Comparison of ENCODE assay signal across 10 cellular contexts in the genomic region with DNA sequence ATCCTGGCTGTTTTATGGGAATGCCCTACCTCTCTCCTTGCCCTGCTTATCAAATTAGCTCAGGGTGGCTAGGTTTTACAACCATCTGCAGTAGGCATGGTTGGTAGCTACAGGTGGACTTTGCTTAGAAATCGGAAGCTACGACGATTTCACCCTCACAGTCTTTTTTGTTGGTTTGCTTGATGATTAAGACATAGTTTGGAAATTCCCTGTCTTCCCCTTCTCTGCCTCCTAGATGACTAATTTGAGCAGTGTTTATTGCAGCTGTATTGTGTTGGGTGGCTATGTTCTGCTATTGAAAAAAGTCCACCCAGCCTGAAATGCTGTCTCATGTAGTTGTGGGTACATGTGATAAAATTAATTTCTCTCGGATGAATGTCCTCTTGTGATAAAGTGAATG. TPM values are rescaled to one million over a fixed set of nuclear protein-coding genes. Genes with fewer than 3 reads are reported as not detected.
DNase-seq lines count a peak whose midpoint lies in the region; ATAC-seq and TF ChIP-seq lines count a peak whose summit lies in the region.
"Had no signal": no experiment of that assay in that cellular context is flagged by ENCODE, and none has a peak within 500 bp of the region (broad histone marks: within the 10 kb centered on the region; RNA-seq: fewer than 3 reads in every experiment).

No MANE protein-coding gene starts in this region.

- peaks cover 4% of the 10 kb centered on the region for H3K27me3 Mint-ChIP-seq in activated naive CD8-positive, alpha-beta T cell treated with anti-CD3 and anti-CD28 coated beads, Interleukin-2, amount 10 ng/mL, durations not matched to agents 7 days and 5 days
- H3K27me3 Mint-ChIP-seq in naive thymus-derived CD4-positive, alpha-beta T cell: no peaks in the 10 kb centered on the region

- peak; percentile 75 for ATAC-seq in HG02678 (IDR thresholded peaks at IDR 0.05; ENCODE audit: unreplicated experiment)
- ATAC-seq in activated naive CD8-positive, alpha-beta T cell treated with anti-CD3 and anti-CD28 coated beads, Interleukin-2, amount 10 ng/mL, durations not matched to agents 7 days and 5 days (ENCODE audit: low read depth): no peak
- ATAC-seq in naive thymus-derived CD4-positive, alpha-beta T cell: peak; percentile 74

- H3K9me3 Mint-ChIP-seq in activated naive CD8-positive, alpha-beta T cell treated with anti-CD3 and anti-CD28 coated beads, Interleukin-2, amount 10 ng/mL, durations not matched to agents 7 days and 5 days: no peaks in the 10 kb centered on the region
- no peaks in the 10 kb centered on the region for H3K9me3 Mint-ChIP-seq in naive thymus-derived CD4-positive, alpha-beta T cell
- H3K9me3 Mint-ChIP-seq: nephron had no signal

- TF ChIP-seq CTCF in stomach (IDR thresholded peaks at IDR 0.05) (no peak), prostate gland (IDR thresholded peaks at IDR 0.05) (no peak)

- WGBS in stomach, 5 donors: 23 to 59% (median 36%) methylated on average over 4 of the region's 4 CpGs
- WGBS in prostate gland: 54% methylated on average over 4 of the region's 4 CpGs

- TF ChIP-seq EP300 in stomach (IDR thresholded peaks at IDR 0.05): no peak

- CTCF ChIA-PET in naive thymus-derived CD4-positive, alpha-beta T cell (lab: Charles Lee): interaction anchor here (0.9 kb wide), 1 partner anchor 31 kb away, joined by 3 read pairs; no protein-coding TSS in a partner anchor

- peaks cover 0 to 13% of the 10 kb centered on the region in 2 donors for H3K4me1 ChIP-seq in naive thymus-derived CD4-positive, alpha-beta T cell (ENCODE audit: control insufficient read depth in 2 of 2, insufficient read depth in 2 of 2, low read length in 2 of 2)
- H3K4me1 ChIP-seq in stomach (peaks cover 0 to 3% (median 0%) of the 10 kb centered on the region in 4 donors), prostate gland (replicated peaks) (no peaks in the 10 kb centered on the region)

- H3K4me3 Mint-ChIP-seq in activated naive CD8-positive, alpha-beta T cell treated with anti-CD3 and anti-CD28 coated beads, Interleukin-2, amount 10 ng/mL, durations not matched to agents 7 days and 5 days: peak overlapping the region; percentile 49
- H3K4me3 Mint-ChIP-seq in naive thymus-derived CD4-positive, alpha-beta T cell: peak overlapping the region in 7 of 10 donors; percentile 1 to 69 (median 58)
- H3K4me3 Mint-ChIP-seq: nephron had no signal

- no peaks in the 10 kb centered on the region for H3K36me3 ChIP-seq in naive thymus-derived CD4-positive, alpha-beta T cell (ENCODE audit: control insufficient read depth in 2 of 3, insufficient read depth in 3 of 3, low read length in 3 of 3)
- no peaks in the 10 kb centered on the region for H3K36me3 ChIP-seq in stomach
- H3K36me3 ChIP-seq in prostate gland: no peaks in the 10 kb centered on the region

- H3K36me3 Mint-ChIP-seq in activated naive CD8-positive, alpha-beta T cell treated with anti-CD3 and anti-CD28 coated beads, Interleukin-2, amount 10 ng/mL, durations not matched to agents 7 days and 5 days: peaks cover 1% of the 10 kb centered on the region
- peaks cover 0 to 11% (median 0%) of the 10 kb centered on the region in 5 donors for H3K36me3 Mint-ChIP-seq in naive thymus-derived CD4-positive, alpha-beta T cell

- no peak overlapping the region for H3K4me3 ChIP-seq in naive thymus-derived CD4-positive, alpha-beta T cell (ENCODE audit: low read length)
- H3K4me3 ChIP-seq in stomach (no peak overlapping the region), prostate gland (no peak overlapping the region)

- H3K27ac ChIP-seq in naive thymus-derived CD4-positive, alpha-beta T cell (ENCODE audit: low read depth, low read length): no peak overlapping the region
- H3K27ac ChIP-seq in stomach (peak overlapping the region in 2 of 5 donors; percentile 26 to 39), prostate gland (no peak overlapping the region)

- peak; percentile 59 for DNase-seq in GM04504 (ENCODE audit: low read depth)
- DNase-seq in activated naive CD8-positive, alpha-beta T cell treated with anti-CD3 and anti-CD28 coated beads, Interleukin-2, amount 10 ng/mL, durations not matched to agents 7 days and 5 days: no peak
- no peak for DNase-seq in naive thymus-derived CD4-positive, alpha-beta T cell
- DNase-seq in SHP77 (lab: John Stamatoyannopoulos, UW): no peak
- DNase-seq in stomach: no peak
- DNase-seq in prostate gland (ENCODE audit: low spot score): no peak
- DNase-seq in NCI-H2081 treated with DMSO at 0.1 percent for 48 hours (lab: John Stamatoyannopoulos, UW): no peak
- DNase-seq: activated CD4-positive, alpha-beta T cell treated with anti-CD3 and anti-CD28 coated beads, Interleukin-2, amount 50 U/mL, for 48 hours had no signal

- no peak for TF ChIP-seq POLR2A in stomach (IDR thresholded peaks at IDR 0.05)
- no peak for TF ChIP-seq POLR2A in prostate gland (IDR thresholded peaks at IDR 0.05)

- H3K27me3 ChIP-seq in naive thymus-derived CD4-positive, alpha-beta T cell (ENCODE audit: control insufficient read depth in 2 of 2, insufficient read depth in 2 of 2, low read length in 2 of 2): no peaks in the 10 kb centered on the region
- H3K27me3 ChIP-seq in stomach (no peaks in the 10 kb centered on the region), prostate gland (replicated peaks; ENCODE audit: insufficient read depth) (no peaks in the 10 kb centered on the region)

- H3K27ac Mint-ChIP-seq in activated naive CD8-positive, alpha-beta T cell treated with anti-CD3 and anti-CD28 coated beads, Interleukin-2, amount 10 ng/mL, durations not matched to agents 7 days and 5 days: no peak overlapping the region
- H3K27ac Mint-ChIP-seq in naive thymus-derived CD4-positive, alpha-beta T cell: peak overlapping the region in 1 of 9 donors; percentile 48

- intact Hi-C loops in naive thymus-derived CD4-positive, alpha-beta T cell (cut with micrococcal nuclease): loop anchor here (2.0 kb wide), 2 partner anchors 14 to 18 kb away; no protein-coding TSS in a partner anchor
- intact Hi-C loops in stomach (cut with DNase I; ENCODE audit: low total_unique reads): no loop called here
- intact Hi-C loops in prostate gland (cut with DNase I): no loop called here

- H3K4me1 Mint-ChIP-seq in activated naive CD8-positive, alpha-beta T cell treated with anti-CD3 and anti-CD28 coated beads, Interleukin-2, amount 10 ng/mL, durations not matched to agents 7 days and 5 days: peaks cover 7% of the 10 kb centered on the region
- peaks cover 0 to 19% (median 17%) of the 10 kb centered on the region in 7 donors for H3K4me1 Mint-ChIP-seq in naive thymus-derived CD4-positive, alpha-beta T cell

- H3K9me3 ChIP-seq in naive thymus-derived CD4-positive, alpha-beta T cell (ENCODE audit: control insufficient read depth in 2 of 3, low read length in 3 of 3): no peaks in the 10 kb centered on the region
- H3K9me3 ChIP-seq in stomach: no peaks in the 10 kb centered on the region
- H3K9me3 ChIP-seq in prostate gland: no peaks in the 10 kb centered on the region

- POLR2A ChIA-PET in activated naive CD8-positive, alpha-beta T cell treated with anti-CD3 and anti-CD28 coated beads, Interleukin-2, amount 10 ng/mL, durations not matched to agents 7 days and 5 days (lab: Charles Lee): no interaction called here
- POLR2A ChIA-PET in naive thymus-derived CD4-positive, alpha-beta T cell (lab: Charles Lee): interaction anchor here (1.0 to 1.5 kb wide), 2 partner anchors 14 to 18 kb away, joined by 3 read pairs; no protein-coding TSS in a partner anchor

RNA-seq across cellular contexts. Expression of a gene that starts 37.1 kb away (rescaled TPM):
- total RNA-seq in activated naive CD8-positive, alpha-beta T cell treated with anti-CD3 and anti-CD28 coated beads, Interleukin-2, amount 10 ng/mL, durations not matched to agents 7 days and 5 days: 100 to 1,000 TPM; 355 to 358 TPM
- total RNA-seq in naive thymus-derived CD4-positive, alpha-beta T cell: 100 to 1,000 TPM; 310 to 701 (median 497) TPM
- 100 to 1,000 TPM; 342 to 488 TPM for polyA plus RNA-seq in naive thymus-derived CD4-positive, alpha-beta T cell
- total RNA-seq in stomach (10 to 100 TPM in 2 of 5 donors, 1 to 10 TPM in 3; 3.5 to 22.9 (median 9.2) TPM), prostate gland (1 to 10 TPM; 3.1 to 4.0 TPM)
- 1 to 10 TPM; 2.0 to 4.7 (median 2.4) TPM for polyA plus RNA-seq in stomach

Comparison
In these comparisons a context has a peak if more than half of its experiments do, and no peak if none do; other contexts are left out.
1. RNA of a gene that starts 37.1 kb away (total RNA-seq): 310 to 701 TPM in naive thymus-derived CD4-positive, alpha-beta T cell and 355 to 358 TPM in activated naive CD8-positive, alpha-beta T cell treated with anti-CD3 and anti-CD28 coated beads, Interleukin-2, amount 10 ng/mL, durations not matched to agents 7 days and 5 days; 3.5 to 22.9 TPM in stomach and 3.1 to 4.0 TPM in prostate gland; every median in the first group is over 10 times any median in the second.
2. intact Hi-C loops: an anchor here in naive thymus-derived CD4-positive, alpha-beta T cell (2.0 kb wide); none called in stomach and prostate gland.